Comparison of ENCODE assay signal across 8 cellular contexts in the genomic region with DNA sequence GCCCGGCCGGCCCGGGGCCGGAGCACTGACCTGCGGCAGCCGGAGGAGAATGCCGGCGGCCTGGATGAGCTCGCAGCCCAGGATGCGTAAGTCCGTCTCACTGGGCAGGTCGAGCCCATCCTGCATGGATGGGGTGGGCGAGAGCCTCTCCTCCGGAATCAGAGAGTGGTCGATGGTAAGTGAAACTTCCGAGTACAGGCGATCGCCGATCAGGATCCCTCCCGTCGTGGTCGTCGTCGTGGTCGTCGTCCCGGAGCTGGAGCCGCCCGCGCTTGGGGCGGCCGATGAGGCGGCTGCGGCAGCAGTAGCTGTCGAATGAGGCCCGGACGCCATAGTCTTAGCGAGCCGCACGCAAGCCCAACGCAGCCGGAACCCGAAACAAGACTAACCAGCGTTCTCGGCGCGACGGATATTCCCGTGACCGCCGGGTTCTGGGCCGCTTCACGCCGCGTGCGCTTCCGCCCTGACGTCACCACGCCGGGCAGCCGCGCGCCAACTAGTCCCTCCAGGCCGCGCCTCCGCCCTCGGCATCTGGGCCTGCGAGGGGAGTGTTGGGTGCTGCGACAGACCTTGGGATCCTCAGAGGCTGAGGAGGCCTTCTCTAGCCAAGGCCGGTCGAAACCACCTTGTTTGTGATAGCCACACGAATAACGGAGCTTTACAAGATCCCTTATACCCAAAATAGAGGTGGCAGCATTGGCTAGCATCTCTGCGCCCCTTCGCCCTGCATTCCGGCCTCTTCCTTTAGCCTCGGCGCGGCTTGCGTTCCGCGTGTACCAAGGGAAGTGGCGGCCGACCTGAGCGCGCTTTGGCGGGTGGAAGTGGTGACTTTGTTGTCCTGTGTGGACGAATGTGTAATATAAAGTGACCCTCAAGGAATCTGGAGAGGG. TPM values are rescaled to one million over a fixed set of nuclear protein-coding genes. Genes with fewer than 3 reads are reported as not detected.
A peak's percentile ranks its signal among the peaks of the same experiment; 100 is the strongest.
DNase-seq lines count a peak whose midpoint lies in the region; ATAC-seq and TF ChIP-seq lines count a peak whose summit lies in the region.

Gene CCNL1, minus strand, starts transcription at position 386 of the 890 bp plus-strand sequence. Its CDS starts 53 bp downstream, at position 333.

- H3K4me1 ChIP-seq in breast epithelium (peaks cover 0 to 31% of the 10 kb centered on the region in 2 donors), skeletal muscle tissue (ENCODE audit: control insufficient read depth in 3 of 3, insufficient read depth in 3 of 3, low read length in 3 of 3) (peaks cover 29 to 40% (median 40%) of the 10 kb centered on the region in 3 donors)

- TF ChIP-seq CTCF in WERI-Rb-1 (IDR thresholded peaks at IDR 0.05; ENCODE audit: low read depth, low read length) (no peak), breast epithelium (IDR thresholded peaks at IDR 0.05) (peak in 1 of 3 donors; percentile 25)

- H3K9me3 ChIP-seq in WERI-Rb-1 (ENCODE audit: severe bottlenecking) (no peaks in the 10 kb centered on the region), breast epithelium (no peaks in the 10 kb centered on the region), iPS-18c (ENCODE audit: control insufficient read depth, insufficient read depth, low read length) (no peaks in the 10 kb centered on the region), skeletal muscle tissue (ENCODE audit: control insufficient read depth in 3 of 3, low read length in 3 of 3) (no peaks in the 10 kb centered on the region)

- H3K27ac ChIP-seq in WERI-Rb-1 (peak within 1 kb of the TSS; percentile 96), breast epithelium (peak within 1 kb of the TSS; percentile 100), skeletal muscle tissue (ENCODE audit: low read depth, low read length) (peak within 1 kb of the TSS; percentile 100)

- intact Hi-C loops in breast epithelium (cut with DNase I; ENCODE audit: low total_unique reads): loop anchor here (2.0 kb wide), 1 partner anchor 15 kb away; no protein-coding TSS in a partner anchor

- H3K9ac ChIP-seq in skeletal muscle tissue (ENCODE audit: low read depth in 1 of 3, low read length in 3 of 3): peak within 1 kb of the TSS; percentile 100

- peak; percentile 99 for TF ChIP-seq POLR2A in breast epithelium (IDR thresholded peaks at IDR 0.05)

- peak; percentile 89 for ATAC-seq in GM18909 (IDR thresholded peaks at IDR 0.05; ENCODE audit: poor library complexity, unreplicated experiment)
- peak; percentile 85 for ATAC-seq in HG03159 (IDR thresholded peaks at IDR 0.05; ENCODE audit: unreplicated experiment)

- DNase-seq in AG08395 (ENCODE audit: low spot score): peak; percentile 93
- DNase-seq in NCI-H2227 (lab: John Stamatoyannopoulos, UW; ENCODE audit: unreplicated experiment): peak; percentile 96
- DNase-seq in WERI-Rb-1: peak; percentile 95
- peak; percentile 95 to 97 for DNase-seq in breast epithelium (ENCODE audit: low spot score in 2 of 2)

- H3K4me3 ChIP-seq in WERI-Rb-1 (ENCODE audit: low read depth, low read length): peak within 1 kb of the TSS; percentile 100
- peak within 1 kb of the TSS; percentile 87 to 98 (median 97) for H3K4me3 ChIP-seq in breast epithelium
- H3K4me3 ChIP-seq in iPS-18c (ENCODE audit: insufficient read depth, low read depth, low read length): peak within 1 kb of the TSS; percentile 99
- peak within 1 kb of the TSS; percentile 96 to 99 (median 99) for H3K4me3 ChIP-seq in skeletal muscle tissue (ENCODE audit: low read length in 3 of 3)

- no peaks in the 10 kb centered on the region for H3K27me3 ChIP-seq in WERI-Rb-1 (ENCODE audit: insufficient read depth, low read depth, severe bottlenecking)
- no peaks in the 10 kb centered on the region for H3K27me3 ChIP-seq in breast epithelium
- no peaks in the 10 kb centered on the region for H3K27me3 ChIP-seq in skeletal muscle tissue (ENCODE audit: control insufficient read depth in 3 of 3, insufficient read depth in 3 of 3, low read length in 3 of 3)

- H3K36me3 ChIP-seq in WERI-Rb-1: peaks cover 49% of the 10 kb centered on the region
- H3K36me3 ChIP-seq in breast epithelium: no peaks in the 10 kb centered on the region
- H3K36me3 ChIP-seq in skeletal muscle tissue (ENCODE audit: control insufficient read depth in 3 of 3, insufficient read depth in 3 of 3, low read length in 3 of 3): peaks cover 16 to 26% (median 21%) of the 10 kb centered on the region in 3 donors

RNA-seq across cellular contexts. Expression of gene CCNL1, which starts in this region (rescaled TPM):
- total RNA-seq in breast epithelium (100 to 1,000 TPM; 270 to 573 (median 300) TPM), skeletal muscle tissue (52.7 TPM)

Comparison
In these comparisons a context has a peak if more than half of its experiments do, and no peak if none do; other contexts are left out.
1. Peak in every context shown above with its lines: DNase-seq, ATAC-seq, H3K4me3 ChIP-seq and H3K27ac ChIP-seq.